In the genomic region with DNA sequence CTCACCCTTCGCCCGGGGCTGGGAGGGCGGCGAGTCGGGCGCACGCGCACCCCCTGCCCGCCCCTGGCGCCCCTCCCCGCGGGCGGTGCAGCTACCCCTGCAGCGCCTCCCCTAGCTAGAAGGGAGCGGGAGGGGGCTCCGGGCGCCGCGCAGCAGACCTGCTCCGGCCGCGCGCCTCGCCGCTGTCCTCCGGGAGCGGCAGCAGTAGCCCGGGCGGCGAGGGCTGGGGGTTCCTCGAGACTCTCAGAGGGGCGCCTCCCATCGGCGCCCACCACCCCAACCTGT, we compare ENCODE assay signal across 8 cellular contexts. TPM values are rescaled to one million over a fixed set of nuclear protein-coding genes. Genes with fewer than 3 reads are reported as not detected.
A peak's percentile ranks its signal among the peaks of the same experiment; 100 is the strongest.
DNase-seq lines count a peak whose midpoint lies in the region; ATAC-seq, FAIRE-seq and TF ChIP-seq lines count a peak whose summit lies in the region.

A gene with protein sequence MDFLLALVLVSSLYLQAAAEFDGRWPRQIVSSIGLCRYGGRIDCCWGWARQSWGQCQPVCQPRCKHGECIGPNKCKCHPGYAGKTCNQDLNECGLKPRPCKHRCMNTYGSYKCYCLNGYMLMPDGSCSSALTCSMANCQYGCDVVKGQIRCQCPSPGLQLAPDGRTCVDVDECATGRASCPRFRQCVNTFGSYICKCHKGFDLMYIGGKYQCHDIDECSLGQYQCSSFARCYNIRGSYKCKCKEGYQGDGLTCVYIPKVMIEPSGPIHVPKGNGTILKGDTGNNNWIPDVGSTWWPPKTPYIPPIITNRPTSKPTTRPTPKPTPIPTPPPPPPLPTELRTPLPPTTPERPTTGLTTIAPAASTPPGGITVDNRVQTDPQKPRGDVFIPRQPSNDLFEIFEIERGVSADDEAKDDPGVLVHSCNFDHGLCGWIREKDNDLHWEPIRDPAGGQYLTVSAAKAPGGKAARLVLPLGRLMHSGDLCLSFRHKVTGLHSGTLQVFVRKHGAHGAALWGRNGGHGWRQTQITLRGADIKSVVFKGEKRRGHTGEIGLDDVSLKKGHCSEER (plus strand): TSS at position 148 of the 285 bp plus-strand sequence. CDS start 182 bp downstream, outside the sequence.

- H3K4me1 Mint-ChIP-seq in astrocyte (ENCODE audit: low read depth, unreplicated experiment), result no peaks in the 10 kb centered on the region

- peak; percentile 32 for ATAC-seq in GM19351 (IDR thresholded peaks at IDR 0.05; ENCODE audit: unreplicated experiment)
- ATAC-seq in HG03565 (IDR thresholded peaks at IDR 0.05; ENCODE audit: unreplicated experiment), result peak; percentile 18
- no peak for ATAC-seq in thoracic aorta (ENCODE audit: insufficient number of reproducible peaks, low FRiP score, low read depth)

- peak within 1 kb of the TSS; percentile 36 for H2AFZ ChIP-seq in astrocyte (ENCODE audit: low read depth, low read length)

- H3K4me1 ChIP-seq in A673 (ENCODE audit: insufficient read depth, low read length, poor library complexity, severe bottlenecking) (peaks cover 12% of the 10 kb centered on the region), astrocyte (ENCODE audit: insufficient read depth, low read length) (peaks cover 11% of the 10 kb centered on the region), thoracic aorta (ENCODE audit: control insufficient read depth in 1 of 2, low read depth in 2 of 2) (peaks cover 0 to 44% of the 10 kb centered on the region in 2 donors)

- TF ChIP-seq CTCF in A673 (conservative IDR thresholded peaks at IDR 0.05; ENCODE audit: low read depth, low read length) (no peak), astrocyte (IDR thresholded peaks at IDR 0.05; ENCODE audit: insufficient read depth, low read depth, low read length) (no peak), thoracic aorta (IDR thresholded peaks at IDR 0.05) (no peak)

- no peaks in the 10 kb centered on the region for H4K20me1 ChIP-seq in astrocyte (ENCODE audit: insufficient read depth, low read length)

- BruUV-seq in A673 (replicated peaks; lab: Mats Ljungman, UMichigan), result no TSS peak

- intact Hi-C loops in A673 (cut with micrococcal nuclease; ENCODE audit: unreplicated experiment), result no loop called here

- peak within 1 kb of the TSS; percentile 48 for H3K4me3 ChIP-seq in A673 (ENCODE audit: low read depth, low read length, poor library complexity, severe bottlenecking)
- H3K4me3 ChIP-seq in astrocyte (ENCODE audit: insufficient read depth, low read depth, low read length), result peak within 1 kb of the TSS; percentile 31
- peak within 1 kb of the TSS; percentile 89 for H3K4me3 ChIP-seq in thoracic aorta

- POLR2A ChIA-PET in A673 (lab: Charles Lee; ENCODE audit: low non-redundant PET), result no interaction called here

- no peaks in the 10 kb centered on the region for H3K9me3 Mint-ChIP-seq in astrocyte (ENCODE audit: unreplicated experiment)

- H3K36me3 Mint-ChIP-seq in astrocyte (ENCODE audit: low read depth, unreplicated experiment), result no peaks in the 10 kb centered on the region

- no peak for FAIRE-seq in astrocyte (lab: Jason Lieb, UNC)

- H3K27ac Mint-ChIP-seq in astrocyte (ENCODE audit: unreplicated experiment), result peak within 1 kb of the TSS; percentile 26

- H3K4me3 Mint-ChIP-seq in astrocyte (ENCODE audit: unreplicated experiment), result peak within 1 kb of the TSS; percentile 79

- CTCF ChIA-PET in A673 (lab: Charles Lee), result no interaction called here

- no peak within 1 kb of the TSS for H3K27ac ChIP-seq in A673 (ENCODE audit: low read depth, low read length, poor library complexity, severe bottlenecking)
- H3K27ac ChIP-seq in astrocyte (ENCODE audit: low read depth, low read length), result no peak within 1 kb of the TSS
- H3K27ac ChIP-seq in thoracic aorta, result peak within 1 kb of the TSS; percentile 87

- peak within 1 kb of the TSS; percentile 77 for H3K4me2 ChIP-seq in astrocyte (ENCODE audit: low read length)

- no peak within 1 kb of the TSS for H3K9ac ChIP-seq in astrocyte (ENCODE audit: low read length)

- H3K27me3 ChIP-seq in A673 (replicated peaks; ENCODE audit: insufficient read depth, low read depth, low read length, poor library complexity), result peaks cover 98% of the 10 kb centered on the region
- H3K27me3 ChIP-seq in astrocyte (ENCODE audit: insufficient read depth, low read length), result peaks cover 86% of the 10 kb centered on the region
- H3K27me3 ChIP-seq in thoracic aorta (replicated peaks; ENCODE audit: insufficient read depth), result no peaks in the 10 kb centered on the region

- DNase-seq in A673 (ENCODE audit: low spot score) (no peak), astrocyte (ENCODE audit: low read depth) (no peak), left kidney (ENCODE audit: low read depth, low spot score) (peak; percentile 82), thoracic aorta (ENCODE audit: low spot score) (no peak), NCI-H187 (lab: John Stamatoyannopoulos, UW) (no peak), inferior parietal cortex (ENCODE audit: extremely low spot score) (no peak)

- peaks cover 83% of the 10 kb centered on the region for H3K27me3 Mint-ChIP-seq in astrocyte (ENCODE audit: low read depth, unreplicated experiment)

- no peaks in the 10 kb centered on the region for H3K79me2 ChIP-seq in astrocyte (ENCODE audit: insufficient read depth, low read length)

- H3K9me3 ChIP-seq in A673 (ENCODE audit: low read depth, low read length, poor library complexity, severe bottlenecking) (no peaks in the 10 kb centered on the region), astrocyte (ENCODE audit: insufficient read depth, low read depth, low read length) (no peaks in the 10 kb centered on the region), thoracic aorta (no peaks in the 10 kb centered on the region)

- no peaks in the 10 kb centered on the region for H3K36me3 ChIP-seq in A673 (ENCODE audit: insufficient read depth, low read length, poor library complexity, severe bottlenecking)
- H3K36me3 ChIP-seq in astrocyte (ENCODE audit: insufficient read depth, low read length), result no peaks in the 10 kb centered on the region
- no peaks in the 10 kb centered on the region for H3K36me3 ChIP-seq in thoracic aorta

RNA-seq across cellular contexts. Expression of the gene that starts here (rescaled TPM):
- total RNA-seq in A673 (2021) (0.45 and 0.50 TPM in 2 replicates), astrocyte (2.5 and 3.1 TPM in 2 replicates), thoracic aorta (100 to 1,000 TPM; 167 to 240 TPM)

Comparison
In these comparisons a context has a peak if more than half of its experiments do, and no peak if none do; other contexts are left out.
1. RNA of the gene that starts here (total RNA-seq): 167 to 240 TPM in thoracic aorta; 2.5 to 3.1 TPM in astrocyte and 0.45 to 0.50 TPM in A673; every median in the first group is over 10 times any median in the second.
2. H3K27ac ChIP-seq: peak in thoracic aorta (2 of 2); none in A673 (single experiment) and astrocyte (single experiment).
3. H3K4me3 ChIP-seq: peak in every context shown above with its lines; median percentile 89 in thoracic aorta; 48 in A673; 31 in astrocyte.